Comparison of ENCODE assay signal across 1 cellular context in genomic region chr20:35504751-35505150, GRCh38.
TF ChIP-seq lines count a peak whose summit lies in the region.

No MANE protein-coding gene starts in this region.

TF ChIP-seq in GM12891, 5 proteins besides CTCF, POLR2A, EP300 and RAD21:
- TF ChIP-seq PAX5 (IDR thresholded peaks at IDR 0.05; ENCODE audit: insufficient read depth, low read length, severe bottlenecking): no peak
- no peak for TF ChIP-seq POU2F2 (IDR thresholded peaks at IDR 0.05; ENCODE audit: low read depth, low read length)
- TF ChIP-seq SPI1 (IDR thresholded peaks at IDR 0.05; ENCODE audit: low read depth, low read length): no peak
- no peak for TF ChIP-seq POLR2AphosphoS5 (IDR thresholded peaks at IDR 0.05; ENCODE audit: low read depth, low read length)
- TF ChIP-seq TAF1 (IDR thresholded peaks at IDR 0.05; ENCODE audit: low read depth, low read length): no peak
